Comparison of ENCODE assay signal across 21 cellular contexts in the genomic region with DNA sequence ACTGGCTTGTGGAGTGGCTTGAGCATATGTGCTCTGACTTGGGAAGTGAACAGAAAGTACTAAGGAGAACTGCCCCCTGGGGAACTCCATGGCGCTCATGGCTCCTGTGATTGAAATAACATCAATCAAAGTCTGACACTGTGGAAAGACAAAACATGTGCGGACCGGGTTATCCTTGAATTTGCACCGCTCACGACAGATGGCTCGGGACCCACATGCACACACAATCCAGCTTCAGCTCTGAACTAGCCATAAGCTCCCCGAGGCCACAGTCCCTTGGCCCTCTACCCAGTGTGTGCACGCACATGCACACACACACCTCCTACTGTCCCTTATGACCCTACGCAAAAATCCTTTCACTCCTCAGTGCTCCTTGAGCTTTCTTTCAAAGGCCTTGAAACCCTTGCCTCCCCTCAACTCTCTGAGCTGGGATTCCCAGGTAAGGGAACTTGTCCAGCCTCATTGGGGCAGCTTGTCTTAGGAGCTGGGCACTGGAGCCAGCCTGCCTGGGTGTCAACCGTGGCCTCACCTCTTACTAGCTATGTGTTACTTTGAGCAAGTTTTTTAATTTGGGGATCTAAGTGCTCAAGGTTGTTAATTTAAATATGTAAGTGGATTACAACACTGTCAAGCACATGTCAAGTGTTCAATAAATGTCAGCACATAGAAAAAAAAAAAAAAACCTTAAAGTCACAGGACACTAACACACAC. TPM values are rescaled to one million over a fixed set of nuclear protein-coding genes. Genes with fewer than 3 reads are reported as not detected.
A peak's percentile ranks its signal among the peaks of the same experiment; 100 is the strongest.
DNase-seq lines count a peak whose midpoint lies in the region; ATAC-seq and TF ChIP-seq lines count a peak whose summit lies in the region.
"Had no signal": no experiment of that assay in that cellular context is flagged by ENCODE, and none has a peak within 500 bp of the region (broad histone marks: within the 10 kb centered on the region; RNA-seq: fewer than 3 reads in every experiment).

No MANE protein-coding gene starts in this region.

- H3K27ac ChIP-seq in CD8-positive, alpha-beta memory T cell (ENCODE audit: low read depth, low read length): no peak overlapping the region
- H3K27ac ChIP-seq in GM23338 (ENCODE audit: low read depth): no peak overlapping the region
- H3K27ac ChIP-seq in lung (ENCODE audit: low read depth in 1 of 2, low read length in 1 of 2): no peak overlapping the region
- H3K27ac ChIP-seq in testis: no peak overlapping the region
- H3K27ac ChIP-seq: coronary artery, heart right ventricle, parathyroid adenoma had no signal

- H3K79me2 ChIP-seq in GM23338 (replicated peaks; ENCODE audit: insufficient read depth): no peaks in the 10 kb centered on the region
- H3K79me2 ChIP-seq: parathyroid adenoma had no signal

- H3K9me3 ChIP-seq in CD8-positive, alpha-beta memory T cell (ENCODE audit: low read length): no peaks in the 10 kb centered on the region
- H3K9me3 ChIP-seq in lung (ENCODE audit: control insufficient read depth in 2 of 2, insufficient read depth in 1 of 2, low read length in 1 of 2) (no peaks in the 10 kb centered on the region), testis (no peaks in the 10 kb centered on the region)
- H3K9me3 ChIP-seq: heart right ventricle, mucosa of descending colon had no signal

- H3K27ac Mint-ChIP-seq in CD8-positive, alpha-beta memory T cell: peak overlapping the region in 2 of 8 donors; percentile 22 to 68
- no peak overlapping the region for H3K27ac Mint-ChIP-seq in GM23338
- peak overlapping the region; percentile 66 for H3K27ac Mint-ChIP-seq in activated CD8-positive, alpha-beta T cell treated with anti-CD3 and anti-CD28 coated beads, Interleukin-2, amount 10 ng/mL, durations not matched to agents 7 days and 5 days
- H3K27ac Mint-ChIP-seq: stimulated activated naive B cell treated with anti-CD40 and anti-IgM and Interleukin-4, amounts not matched to agents 10 μg/mL and 1 μg/mL and 100 μg/mL, for 72 hours had no signal

- ATAC-seq in GM23338: no peak
- no peak for ATAC-seq in activated CD8-positive, alpha-beta T cell treated with anti-CD3 and anti-CD28 coated beads, Interleukin-2, amount 10 ng/mL, durations not matched to agents 7 days and 5 days
- ATAC-seq in lung (ENCODE audit: insufficient read depth, low FRiP score): peak; percentile 52
- ATAC-seq in HG03457 (IDR thresholded peaks at IDR 0.05; ENCODE audit: unreplicated experiment): no peak
- ATAC-seq in stimulated activated naive CD8-positive, alpha-beta T cell treated with anti-CD3 and anti-CD28 coated beads, Interleukin-15, Interleukin-2, amounts not matched to agents 100 U/mL and 50 U/mL, for 24 hours: no peak
- ATAC-seq: stimulated activated naive B cell treated with anti-CD40 and anti-IgM and Interleukin-4, amounts not matched to agents 10 μg/mL and 1 μg/mL and 100 μg/mL, for 72 hours had no signal

- intact Hi-C loops in testis (cut with DNase I; ENCODE audit: low total_unique reads): no loop called here

- no peaks in the 10 kb centered on the region for H3K27me3 ChIP-seq in CD8-positive, alpha-beta memory T cell (ENCODE audit: insufficient read depth, low read length, poor library complexity, severe bottlenecking)
- H3K27me3 ChIP-seq in GM23338 (ENCODE audit: insufficient read depth) (peaks cover 23% of the 10 kb centered on the region; the same call in 1 of the 2 replicates), lung (ENCODE audit: control insufficient read depth, insufficient read depth) (no peaks in the 10 kb centered on the region), testis (no peaks in the 10 kb centered on the region)

- TF ChIP-seq CTCF in GM23338 (conservative IDR thresholded peaks at IDR 0.05; ENCODE audit: low read depth in 2 of 2) (no peak), lung (IDR thresholded peaks at IDR 0.05; ENCODE audit: control extremely low read depth, extremely low read depth) (no peak), testis (IDR thresholded peaks at IDR 0.05) (no peak)

- H3K4me2 ChIP-seq in GM23338: peak overlapping the region; percentile 43; the same call in 1 of the 2 replicates

- no peaks in the 10 kb centered on the region for H4K20me1 ChIP-seq in GM23338 (replicated peaks; ENCODE audit: insufficient read depth)

- POLR2A ChIA-PET in CD8-positive, alpha-beta memory T cell (lab: Charles Lee): interaction anchor here (2.8 to 4.2 kb wide), 2 partner anchors 43 to 54 kb away, joined by 16 to 44 read pairs; a partner anchor contains a TSS
- POLR2A ChIA-PET in activated CD8-positive, alpha-beta T cell treated with anti-CD3 and anti-CD28 coated beads, Interleukin-2, amount 10 ng/mL, durations not matched to agents 7 days and 5 days (lab: Charles Lee): interaction anchor here (1.2 to 10.1 kb wide), 4 partner anchors 16 to 54 kb away, joined by 3 to 255 read pairs (median 6); a partner anchor contains a TSS

- CTCF ChIA-PET in CD8-positive, alpha-beta memory T cell (lab: Charles Lee): interaction anchor here (0.8 to 12.7 kb wide), 12 partner anchors 13 to 59 kb away, joined by 3 to 286 read pairs (median 7); a partner anchor contains a TSS
- CTCF ChIA-PET in activated CD8-positive, alpha-beta T cell treated with anti-CD3 and anti-CD28 coated beads, Interleukin-2, amount 10 ng/mL, durations not matched to agents 7 days and 5 days (lab: Charles Lee): interaction anchor here (0.7 to 13.4 kb wide), 19 partner anchors 10 to 92 kb away, joined by 3 to 693 read pairs (median 12); a partner anchor contains a TSS

- WGBS in lung, 2 donors: 57 to 77% methylated on average over 10 of the region's 10 CpGs
- WGBS in testis, 2 donors: 35 to 64% methylated on average over 10 of the region's 10 CpGs

- H3F3A ChIP-seq in GM23338 (replicated peaks; ENCODE audit: low read depth): no peaks in the 10 kb centered on the region

- peak overlapping the region in 5 of 7 donors; percentile 1 to 68 (median 52) for H3K4me3 Mint-ChIP-seq in CD8-positive, alpha-beta memory T cell
- peak overlapping the region; percentile 71; the same call in 2 of the 3 replicates for H3K4me3 Mint-ChIP-seq in GM23338
- H3K4me3 Mint-ChIP-seq in activated CD8-positive, alpha-beta T cell treated with anti-CD3 and anti-CD28 coated beads, Interleukin-2, amount 10 ng/mL, durations not matched to agents 7 days and 5 days: no peak overlapping the region

- H3K4me1 ChIP-seq in CD8-positive, alpha-beta memory T cell (ENCODE audit: insufficient read depth, low read length): peaks cover 65% of the 10 kb centered on the region
- H3K4me1 ChIP-seq in GM23338 (ENCODE audit: insufficient read depth) (peaks cover 16% of the 10 kb centered on the region; the same call in 1 of the 2 replicates), lung (ENCODE audit: control insufficient read depth in 2 of 2, insufficient read depth in 2 of 2, low read length in 2 of 2) (peaks cover 0 to 3% of the 10 kb centered on the region in 2 donors), testis (no peaks in the 10 kb centered on the region)
- H3K4me1 ChIP-seq: parathyroid adenoma had no signal

- no peaks in the 10 kb centered on the region for H3K9me2 ChIP-seq in GM23338 (ENCODE audit: insufficient read depth)

- no peaks in the 10 kb centered on the region for H3K9me3 Mint-ChIP-seq in CD8-positive, alpha-beta memory T cell
- H3K9me3 Mint-ChIP-seq in GM23338: no peaks in the 10 kb centered on the region; the same call in 2 of the 3 replicates
- no peaks in the 10 kb centered on the region for H3K9me3 Mint-ChIP-seq in activated CD8-positive, alpha-beta T cell treated with anti-CD3 and anti-CD28 coated beads, Interleukin-2, amount 10 ng/mL, durations not matched to agents 7 days and 5 days (ENCODE audit: insufficient read depth)
- H3K9me3 Mint-ChIP-seq: activated T-cell treated with anti-CD3 and anti-CD28 coated beads, Interleukin-2, amount 50 U/mL, for 24 hours; stimulated activated naive B cell treated with anti-CD40 and anti-IgM and Interleukin-4, amounts not matched to agents 10 μg/mL and 1 μg/mL and 100 μg/mL, for 72 hours had no signal

- H3K4me3 ChIP-seq in CD8-positive, alpha-beta memory T cell (ENCODE audit: low read length): no peak overlapping the region
- no peak overlapping the region for H3K4me3 ChIP-seq in GM23338
- H3K4me3 ChIP-seq in lung: no peak overlapping the region
- H3K4me3 ChIP-seq in testis: no peak overlapping the region
- H3K4me3 ChIP-seq: mucosa of descending colon, skin epidermis had no signal

- peaks cover 0 to 10% of the 10 kb centered on the region in 2 donors for H3K27me3 Mint-ChIP-seq in CD8-positive, alpha-beta memory T cell
- peaks cover 14% of the 10 kb centered on the region for H3K27me3 Mint-ChIP-seq in GM23338 (ENCODE audit: insufficient read depth, low read depth, poor library complexity)
- H3K27me3 Mint-ChIP-seq in activated CD8-positive, alpha-beta T cell treated with anti-CD3 and anti-CD28 coated beads, Interleukin-2, amount 10 ng/mL, durations not matched to agents 7 days and 5 days (ENCODE audit: low read depth): no peaks in the 10 kb centered on the region
- H3K27me3 Mint-ChIP-seq: activated T-cell treated with anti-CD3 and anti-CD28 coated beads, Interleukin-2, amount 50 U/mL, for 24 hours had no signal

- DNase-seq in CD8-positive, alpha-beta memory T cell: peak in 1 of 5 donors; percentile 5
- DNase-seq in GM23338 (ENCODE audit: low spot score) (no peak), lung (ENCODE audit: low spot score) (no peak), testis (no peak)
- no peak for DNase-seq in activated CD8-positive, alpha-beta T cell treated with anti-CD3 and anti-CD28 coated beads, Interleukin-2, amount 10 ng/mL, durations not matched to agents 7 days and 5 days
- DNase-seq in stimulated activated naive CD8-positive, alpha-beta T cell treated with anti-CD3 and anti-CD28 coated beads, Interleukin-15, Interleukin-2, amounts not matched to agents 100 U/mL and 50 U/mL, for 24 hours: no peak
- DNase-seq: activated CD4-positive, CD25-positive, alpha-beta regulatory T cell; activated T-cell treated with anti-CD3 and anti-CD28 coated beads, Interleukin-2, amount 50 U/mL, for 24 hours; aorta; EL; heart right ventricle; kidney glomerular epithelial cell; mucosa of descending colon; NCI-H526 treated with DMSO at 0.1 percent for 48 hours; stimulated activated naive B cell treated with anti-CD40 and anti-IgM and Interleukin-4, amounts not matched to agents 10 μg/mL and 1 μg/mL and 100 μg/mL, for 72 hours had no signal

- TF ChIP-seq POLR2A in testis (IDR thresholded peaks at IDR 0.05): no peak

- H3K4me1 Mint-ChIP-seq in CD8-positive, alpha-beta memory T cell: peaks cover 39 to 64% (median 49%) of the 10 kb centered on the region in 3 donors
- peaks cover 23% of the 10 kb centered on the region for H3K4me1 Mint-ChIP-seq in GM23338
- H3K4me1 Mint-ChIP-seq in activated CD8-positive, alpha-beta T cell treated with anti-CD3 and anti-CD28 coated beads, Interleukin-2, amount 10 ng/mL, durations not matched to agents 7 days and 5 days (ENCODE audit: low read depth): peaks cover 65% of the 10 kb centered on the region

- no peaks in the 10 kb centered on the region for H3K36me3 ChIP-seq in CD8-positive, alpha-beta memory T cell (ENCODE audit: insufficient read depth, low read length)
- H3K36me3 ChIP-seq in GM23338 (ENCODE audit: insufficient read depth): no peaks in the 10 kb centered on the region
- H3K36me3 ChIP-seq in lung (ENCODE audit: control insufficient read depth in 2 of 2, insufficient read depth in 2 of 2, low read length in 2 of 2): no peaks in the 10 kb centered on the region
- no peaks in the 10 kb centered on the region for H3K36me3 ChIP-seq in testis (ENCODE audit: low read depth, missing control alignments)
- H3K36me3 ChIP-seq: heart right ventricle had no signal

- H2AFZ ChIP-seq in GM23338: no peak overlapping the region

- no peaks in the 10 kb centered on the region for H3K36me3 Mint-ChIP-seq in CD8-positive, alpha-beta memory T cell
- H3K36me3 Mint-ChIP-seq in GM23338 (ENCODE audit: low read depth): no peaks in the 10 kb centered on the region
- H3K36me3 Mint-ChIP-seq in activated CD8-positive, alpha-beta T cell treated with anti-CD3 and anti-CD28 coated beads, Interleukin-2, amount 10 ng/mL, durations not matched to agents 7 days and 5 days (ENCODE audit: low read depth): peaks cover 14% of the 10 kb centered on the region
- H3K36me3 Mint-ChIP-seq: stimulated activated naive B cell treated with anti-CD40 and anti-IgM and Interleukin-4, amounts not matched to agents 10 μg/mL and 1 μg/mL and 100 μg/mL, for 72 hours had no signal

RNA-seq across cellular contexts. Expression of a gene that starts 43.6 kb away (rescaled TPM):
- 10 to 100 TPM; 69.0 to 75.9 TPM for total RNA-seq in CD8-positive, alpha-beta memory T cell
- 45.8 TPM for polyA plus RNA-seq in CD8-positive, alpha-beta memory T cell
- 51.9 and 57.8 TPM in 2 replicates for total RNA-seq in GM23338 (2014; rRNA removed; shearing (Covaris generic))
- 75.6 and 79.0 TPM in 2 replicates for polyA plus RNA-seq in GM23338 (2016; fragmentation: Nextera tagmentation; extraction: Ambion mirVana)
- 10 to 100 TPM; 79.8 to 83.3 TPM for total RNA-seq in activated CD8-positive, alpha-beta T cell treated with anti-CD3 and anti-CD28 coated beads, Interleukin-2, amount 10 ng/mL, durations not matched to agents 7 days and 5 days
- total RNA-seq in lung: 10 to 100 TPM; 45.8 to 74.5 TPM
- polyA plus RNA-seq in lung: 10 to 100 TPM; 54.8 to 75.7 TPM
- 10 to 100 TPM; 59.3 to 63.1 TPM for total RNA-seq in testis
- polyA plus RNA-seq in testis (ENCODE audit: insufficient read depth, low read depth, low replicate concordance): 44.4 TPM

RNA-seq across cellular contexts. Expression of a gene that starts 52.5 kb away (rescaled TPM):
- total RNA-seq in CD8-positive, alpha-beta memory T cell: 10 to 100 TPM; 25.2 to 27.3 TPM
- 50.4 TPM for polyA plus RNA-seq in CD8-positive, alpha-beta memory T cell
- total RNA-seq in GM23338 (2014; rRNA removed; shearing (Covaris generic)): 0.24 and 2.6 TPM in 2 replicates
- polyA plus RNA-seq in GM23338 (2016; fragmentation: Nextera tagmentation; extraction: Ambion mirVana) (0.31 TPM in 1 of 2 replicates, not detected in the other), lung (10 to 100 TPM in 1 of 2 donors, 1 to 10 TPM in 1; 8.7 to 12.3 TPM), testis (ENCODE audit: insufficient read depth, low read depth, low replicate concordance) (1.3 TPM)
- 100 to 1,000 TPM; 188 to 206 TPM for total RNA-seq in activated CD8-positive, alpha-beta T cell treated with anti-CD3 and anti-CD28 coated beads, Interleukin-2, amount 10 ng/mL, durations not matched to agents 7 days and 5 days
- total RNA-seq in lung (10 to 100 TPM in 1 of 2 donors, 1 to 10 TPM in 1; 1.3 to 19.0 TPM), testis (under 1 TPM; 0.62 to 0.79 TPM)
- total RNA-seq: LHCN-M2 had no signal
- polyA plus RNA-seq: BJ had no signal

Comparison
In these comparisons a context has a peak if more than half of its experiments do, and no peak if none do; other contexts are left out.
1. RNA of a gene that starts 52.5 kb away (total RNA-seq): 188 to 206 TPM in activated CD8-positive, alpha-beta T cell treated with anti-CD3 and anti-CD28 coated beads, Interleukin-2, amount 10 ng/mL, durations not matched to agents 7 days and 5 days; 25.2 to 27.3 TPM in CD8-positive, alpha-beta memory T cell, 1.3 to 19.0 TPM in lung, 0.62 to 0.79 TPM in testis and 0.24 to 2.6 TPM in GM23338; every median in the first group is over 4 times any median in the second.